ENCODE assay signal across 32 cellular contexts in the genomic region with DNA sequence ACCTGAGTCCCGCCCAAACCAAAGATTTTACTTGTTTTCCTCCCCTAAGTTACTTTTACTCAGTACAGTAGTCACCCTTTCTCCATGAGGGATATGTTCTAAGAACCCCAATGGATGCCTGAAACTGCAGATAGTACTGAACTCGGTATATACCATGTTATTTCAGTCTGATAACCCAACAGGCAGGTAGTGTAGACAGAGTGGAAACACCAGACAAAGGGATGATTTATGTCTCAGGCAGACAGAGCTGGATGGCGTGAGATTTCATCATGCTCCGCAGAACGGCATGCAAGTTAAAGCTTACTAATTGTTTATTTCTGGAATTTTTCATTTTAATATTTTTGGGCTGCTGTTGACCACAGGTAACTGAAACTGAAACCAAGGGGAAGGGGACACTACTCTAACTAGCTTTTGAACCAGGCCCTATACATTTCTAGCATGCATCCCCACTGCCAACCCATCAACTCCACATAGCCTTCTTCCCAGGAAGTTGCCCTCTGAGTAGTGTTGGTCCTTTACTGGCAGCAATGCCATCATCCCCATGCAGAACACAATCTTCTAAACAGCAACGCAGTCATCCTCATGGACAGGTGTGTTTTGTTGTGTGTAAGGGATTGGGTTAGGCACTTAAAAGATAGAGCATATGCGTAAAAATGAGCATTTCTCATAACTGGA. TPM values are rescaled to one million over a fixed set of nuclear protein-coding genes. Genes with fewer than 3 reads are reported as not detected.
"Had no signal": no experiment of that assay in that cellular context is flagged by ENCODE, and none has a peak within 500 bp of the region (broad histone marks: within the 10 kb centered on the region; RNA-seq: fewer than 3 reads in every experiment).

No MANE protein-coding gene starts in this region.

- H3K4me3 ChIP-seq: MG63, Peyer's patch had no signal

- H3K36me3 ChIP-seq: MG63 had no signal

- H3K9me3 ChIP-seq: MG63, Peyer's patch had no signal

- H3K4me1 ChIP-seq: Peyer's patch had no signal

- ATAC-seq: activated CD8-positive, alpha-beta T cell treated with anti-CD3 and anti-CD28 coated beads for 36 hours; activated naive CD8-positive, alpha-beta T cell treated with anti-CD3 and anti-CD28 coated beads, Interleukin-2, amount 50 U/mL, for 24 hours; PC-3 had no signal

- H3K27ac ChIP-seq: brain microvascular endothelial cell, Peyer's patch, WERI-Rb-1 had no signal

- DNase-seq: activated CD4-positive, alpha-beta T cell treated with anti-CD3 and anti-CD28 coated beads, Interleukin-2, amount 10 ng/mL, durations not matched to agents 24 days and 14 days; activated CD4-positive, alpha-beta T cell treated with anti-CD3 and anti-CD28 coated beads, Interleukin-2, amount 50 U/mL, for 4 hours; activated CD8-positive, alpha-beta T cell treated with anti-CD3 and anti-CD28 coated beads for 36 hours; activated gamma-delta T cell; activated naive CD4-positive, alpha-beta T cell treated with Interleukin-2 at 50 U/mL for 16 hours; activated naive CD8-positive, alpha-beta T cell treated with anti-CD3 and anti-CD28 coated beads, Interleukin-2, amount 50 U/mL, for 24 hours; activated T-cell treated with anti-CD3 and anti-CD28 coated beads, Interleukin-2, amount 50 U/mL, for 24 hours; amniotic stem cell; aorta; brain microvascular endothelial cell; Kasumi-1; KG1; MG63; NCI-H1048; NCI-H1105 treated with DMSO at 0.1 percent for 48 hours; NCI-H1436; NCI-H1694; NCI-H2081 treated with DMSO at 0.1 percent for 48 hours; NCI-H226; NCI-H524 treated with DMSO at 0.1 percent for 48 hours; PC-3; Peyer's patch; RPMI8226; SW 1271; T-helper 1 cell; T-helper 2 cell; T-helper 9 cell; WERI-Rb-1 had no signal

- H3K27me3 ChIP-seq: brain microvascular endothelial cell, MG63, Peyer's patch had no signal

RNA-seq across cellular contexts. Expression of a gene that starts 27.7 kb away (rescaled TPM):
- total RNA-seq: activated CD4-positive, alpha-beta T cell treated with anti-CD3 and anti-CD28 coated beads, Interleukin-2, amount 10 ng/mL, durations not matched to agents 24 days and 14 days; activated CD8-positive, alpha-beta memory T cell treated with anti-CD3 and anti-CD28 coated beads for 36 hours; activated CD8-positive, alpha-beta T cell treated with anti-CD3 and anti-CD28 coated beads for 36 hours; activated T-helper 2 cell treated with anti-CD3 and anti-CD28 coated beads, Interferon-gamma antibody, Interleukin-2, Interleukin-4, amounts not matched to agents 10 μg/mL and 5 μg/mL and 100 μg/mL, durations not matched to agents 14 hours and 24 hours and 36 hours; aorta; NCI-H460; PC-3; Peyer's patch had no signal
- polyA plus RNA-seq: IgD-negative memory B cell had no signal
